In genomic region chr20:11403711-11404110, GRCh38 we compare ENCODE assay signal across 22 cellular contexts.
DNase-seq lines count a peak whose midpoint lies in the region; ATAC-seq, FAIRE-seq and TF ChIP-seq lines count a peak whose summit lies in the region.
"Had no signal": no experiment of that assay in that cellular context is flagged by ENCODE, and none has a peak within 500 bp of the region (broad histone marks: within the 10 kb centered on the region; RNA-seq: fewer than 3 reads in every experiment).

No MANE protein-coding gene starts in this region.

- H3K4me3 ChIP-seq in A549 (no peak overlapping the region), cardiac fibroblast (replicated peaks in 1 of 2; ENCODE audit: low read depth in 2 of 2, low read length in 2 of 2) (no peak overlapping the region), thyroid gland (replicated peaks in 1 of 3) (no peak overlapping the region)
- H3K4me3 ChIP-seq: breast epithelium, psoas muscle, tibial nerve had no signal

- H3T11ph ChIP-seq in H9 (ENCODE audit: low read length) = no peak overlapping the region

- H2AK5ac ChIP-seq in H9 (ENCODE audit: insufficient read length, low read length) = no peak overlapping the region

- in situ Hi-C loops in GM13977 (cut with MboI; ENCODE audit: low pct_unique_long_range_greater_than_20kb, low sequenced_read_pairs, unreplicated experiment) = no loop called here

- H2BK5ac ChIP-seq in H9 (ENCODE audit: insufficient read length, low read length) = no peak overlapping the region

- H3K23me2 ChIP-seq in H9 (ENCODE audit: insufficient read length, low read depth, low read length, poor library complexity, severe bottlenecking) = no peaks in the 10 kb centered on the region

- 62% methylated on average over 2 of the region's 2 CpGs for WGBS in A549 (ENCODE audit: missing lambda C conversion rate)
- WGBS in H9 (ENCODE audit: extremely low coverage, insufficient read length, low lambda C conversion rate) = no CpG with 5 or more reads among the region's 2 CpGs
- 64 to 72% methylated on average over 2 of the region's 2 CpGs for WGBS in thyroid gland, 2 donors

- no peak overlapping the region for H3K18ac ChIP-seq in H9 (ENCODE audit: insufficient read length, low read depth, low read length)

- H3K4ac ChIP-seq in H9 (ENCODE audit: low read depth, low read length) = no peak overlapping the region

- no peak overlapping the region for H3K4me3 Mint-ChIP-seq in H9
- no peak overlapping the region for H3K4me3 Mint-ChIP-seq in nephron
- H3K4me3 Mint-ChIP-seq: activated CD8-positive, alpha-beta T cell treated with anti-CD3 and anti-CD28 coated beads for 36 hours; activated naive CD8-positive, alpha-beta T cell; activated T-cell treated with anti-CD3 and anti-CD28 coated beads, Interleukin-2, amount 50 U/mL, for 72 hours; CD4-positive, alpha-beta T cell; stimulated activated memory B cell treated with anti-CD40 and anti-IgM and Interleukin-4, amounts not matched to agents 10 μg/mL and 1 μg/mL and 100 μg/mL, for 72 hours had no signal

- H3K4me1 ChIP-seq in A549 (peaks cover under 1% of the 10 kb centered on the region; the same call in 1 of the 3 replicates), H9 (ENCODE audit: insufficient read depth, low read length) (no peaks in the 10 kb centered on the region), thyroid gland (peaks cover 0 to 3% of the 10 kb centered on the region in 2 donors)
- H3K4me1 ChIP-seq: breast epithelium, psoas muscle had no signal

- H3K4me1 Mint-ChIP-seq in H9 (no peaks in the 10 kb centered on the region), nephron (peaks cover 55% of the 10 kb centered on the region)
- H3K4me1 Mint-ChIP-seq: stimulated activated memory B cell treated with anti-CD40 and anti-IgM and Interleukin-4, amounts not matched to agents 10 μg/mL and 1 μg/mL and 100 μg/mL, for 72 hours had no signal

- H3K14ac ChIP-seq in H9 (ENCODE audit: insufficient read depth, low read length) = no peak overlapping the region

- H3K27me3 ChIP-seq in H9 (ENCODE audit: insufficient read depth, low read length) (no peaks in the 10 kb centered on the region), thyroid gland (no peaks in the 10 kb centered on the region)
- H3K27me3 ChIP-seq: breast epithelium, tibial nerve had no signal

- no peaks in the 10 kb centered on the region for H3K79me2 ChIP-seq in H9 (ENCODE audit: insufficient read depth, low read length)

- H4K5ac ChIP-seq in H9 (ENCODE audit: insufficient read length, low read depth, low read length) = no peak overlapping the region

- FAIRE-seq in A549 (lab: Jason Lieb, UNC) = peak; percentile 13
- FAIRE-seq: H54 had no signal

- H3K27me3 Mint-ChIP-seq in H9 (ENCODE audit: low read depth) (no peaks in the 10 kb centered on the region), nephron (ENCODE audit: low read depth) (no peaks in the 10 kb centered on the region)
- H3K27me3 Mint-ChIP-seq: activated CD8-positive, alpha-beta T cell treated with anti-CD3 and anti-CD28 coated beads for 36 hours; activated naive CD8-positive, alpha-beta T cell; CD4-positive, alpha-beta T cell; stimulated activated memory B cell treated with anti-CD40 and anti-IgM and Interleukin-4, amounts not matched to agents 10 μg/mL and 1 μg/mL and 100 μg/mL, for 72 hours had no signal

- no peak overlapping the region for H2BK120ac ChIP-seq in H9 (ENCODE audit: low read depth, low read length, poor library complexity, severe bottlenecking)

- no peaks in the 10 kb centered on the region for H3K36me3 ChIP-seq in thyroid gland
- H3K36me3 ChIP-seq: breast epithelium, tibial nerve, WERI-Rb-1 had no signal

- no peaks in the 10 kb centered on the region for H3K36me3 Mint-ChIP-seq in H9 (ENCODE audit: insufficient read depth in 1 of 3, low read depth in 3 of 3)
- H3K36me3 Mint-ChIP-seq in nephron (ENCODE audit: low read depth) = no peaks in the 10 kb centered on the region
- H3K36me3 Mint-ChIP-seq: activated naive CD8-positive, alpha-beta T cell; stimulated activated memory B cell treated with anti-CD40 and anti-IgM and Interleukin-4, amounts not matched to agents 10 μg/mL and 1 μg/mL and 100 μg/mL, for 72 hours had no signal

- DNase-seq in A549 (ENCODE audit: low read depth in 1 of 2, low spot score in 1 of 2) (no peak), H9 (no peak), cardiac fibroblast (ENCODE audit: low read depth in 2 of 2) (peak; percentile 39 to 50), GM13977 (ENCODE audit: low spot score) (no peak), thyroid gland (no peak)
- DNase-seq: ACHN; activated CD8-positive, alpha-beta T cell treated with anti-CD3 and anti-CD28 coated beads for 36 hours; activated T-cell treated with anti-CD3 and anti-CD28 coated beads, Interleukin-2, amount 50 U/mL, for 72 hours; CD4-positive, alpha-beta T cell; NCI-H1930; NK-92 treated with Interleukin-12 subunit alpha and Interleukin-12 subunit beta, amount 100 ng/mL, for 24 hours; psoas muscle; stimulated activated CD4-positive, alpha-beta T cell treated with anti-CD3 and anti-CD28 coated beads, Interleukin-15, amount 100 ng/mL, for 24 hours; WERI-Rb-1 had no signal

- H3K9me3 ChIP-seq in A549 (no peaks in the 10 kb centered on the region), H9 (ENCODE audit: control insufficient read depth, low read depth, low read length) (no peaks in the 10 kb centered on the region), thyroid gland (no peaks in the 10 kb centered on the region)
- H3K9me3 ChIP-seq: breast epithelium, psoas muscle, tibial nerve had no signal

- no peaks in the 10 kb centered on the region for H3K79me1 ChIP-seq in H9 (ENCODE audit: insufficient read depth, low read depth, low read length, poor library complexity, severe bottlenecking)

- CTCF ChIA-PET in A549 (lab: Yijun Ruan, JAX) = interaction anchor here (1.0 to 1.1 kb wide), 2 partner anchors 31 to 732 kb away, joined by 3 read pairs; no protein-coding TSS in a partner anchor

- H2BK12ac ChIP-seq in H9 (ENCODE audit: insufficient read length, low read depth, low read length) = no peak overlapping the region

- no peak overlapping the region for H4K91ac ChIP-seq in H9 (ENCODE audit: insufficient read length, low read depth, low read length)

- H3K56ac ChIP-seq in H9 (ENCODE audit: insufficient read length, low read depth, low read length) = no peak overlapping the region

- intact Hi-C loops in thyroid gland (cut with DNase I) = no loop called here

- no peak for TF ChIP-seq CTCF in A549 (IDR thresholded peaks at IDR 0.05)
- TF ChIP-seq CTCF in H9 (conservative IDR thresholded peaks at IDR 0.05) = no peak
- no peak for TF ChIP-seq CTCF in cardiac fibroblast (IDR thresholded peaks at IDR 0.05; ENCODE audit: low read depth, low read length)
- TF ChIP-seq CTCF in nephron (IDR thresholded peaks at IDR 0.05; ENCODE audit: unreplicated experiment in 3 of 3) = no peak
- TF ChIP-seq CTCF in GM13977 (IDR thresholded peaks at IDR 0.05; ENCODE audit: extremely low read depth, insufficient read depth, missing control alignments) = no peak
- no peak for TF ChIP-seq CTCF in thyroid gland (IDR thresholded peaks at IDR 0.05)

- no peak for TF ChIP-seq RAD21 in A549 (conservative IDR thresholded peaks at IDR 0.05 in 1 of 2, IDR thresholded peaks at IDR 0.05 in 1 of 2)

- TF ChIP-seq POLR2A in A549 (IDR thresholded peaks at IDR 0.05; ENCODE audit: low read length) (no peak), thyroid gland (IDR thresholded peaks at IDR 0.05) (no peak)

- TF ChIP-seq EP300 in A549 (IDR thresholded peaks at IDR 0.05) = no peak

- no peaks in the 10 kb centered on the region for H4K20me1 ChIP-seq in H9 (ENCODE audit: control insufficient read depth, insufficient read depth, insufficient read length)

- H3K9ac ChIP-seq in H9 (ENCODE audit: extremely low read depth, insufficient read length, low read length) = no peak overlapping the region

- no peak overlapping the region for H4K8ac ChIP-seq in H9 (replicated peaks; ENCODE audit: insufficient read length, low read depth, low read length)

- H2AFZ ChIP-seq in H9 (ENCODE audit: low read length) = peak overlapping the region; percentile 48

- H3K23ac ChIP-seq in H9 (ENCODE audit: insufficient read length, low read depth, low read length) = no peak overlapping the region

- no peak overlapping the region for H2BK20ac ChIP-seq in H9 (ENCODE audit: low read depth, low read length, poor library complexity, severe bottlenecking)

- H3K27ac Mint-ChIP-seq in H9 (no peak overlapping the region; a peak in 2 of 7 replicates), nephron (peak overlapping the region; percentile 90 to 94 (median 92))
- H3K27ac Mint-ChIP-seq: activated CD8-positive, alpha-beta T cell treated with anti-CD3 and anti-CD28 coated beads for 36 hours; activated naive CD8-positive, alpha-beta T cell; activated T-cell treated with anti-CD3 and anti-CD28 coated beads, Interleukin-2, amount 50 U/mL, for 72 hours; CD4-positive, alpha-beta T cell; stimulated activated memory B cell treated with anti-CD40 and anti-IgM and Interleukin-4, amounts not matched to agents 10 μg/mL and 1 μg/mL and 100 μg/mL, for 72 hours had no signal

- no peak overlapping the region for H2BK15ac ChIP-seq in H9 (ENCODE audit: low read depth, low read length)

- H3K27ac ChIP-seq in A549 = peak overlapping the region in 1 of 2 experiments; percentile 29; a peak in 1 of 6 replicates
- H3K27ac ChIP-seq in H9 (ENCODE audit: insufficient read length, low read depth, low read length) = no peak overlapping the region
- H3K27ac ChIP-seq in thyroid gland = no peak overlapping the region
- H3K27ac ChIP-seq: breast epithelium, psoas muscle, tibial nerve, WERI-Rb-1 had no signal

- peak in 1 of 2 experiments; percentile 24; a peak in 1 of 6 replicates for ATAC-seq in A549
- ATAC-seq in HG02870 (IDR thresholded peaks at IDR 0.05; ENCODE audit: unreplicated experiment) = no peak
- ATAC-seq in HG02885 (IDR thresholded peaks at IDR 0.05; ENCODE audit: poor library complexity, unreplicated experiment) = no peak
- ATAC-seq: activated CD8-positive, alpha-beta T cell treated with anti-CD3 and anti-CD28 coated beads for 36 hours; activated T-cell treated with anti-CD3 and anti-CD28 coated beads, Interleukin-2, amount 50 U/mL, for 72 hours; psoas muscle; stimulated activated memory B cell treated with anti-CD40 and anti-IgM and Interleukin-4, amounts not matched to agents 10 μg/mL and 1 μg/mL and 100 μg/mL, for 72 hours had no signal

- H3K4me2 ChIP-seq in A549 = no peak overlapping the region
- no peak overlapping the region for H3K4me2 ChIP-seq in H9 (ENCODE audit: insufficient read depth, insufficient read length, low read length)

- POLR2A ChIA-PET in A549 (lab: Yijun Ruan, JAX) = interaction anchor here (0.7 kb wide), 1 partner anchor 9 kb away, joined by 3 read pairs; no protein-coding TSS in a partner anchor

- H3K9me3 Mint-ChIP-seq in H9 (no peaks in the 10 kb centered on the region), nephron (no peaks in the 10 kb centered on the region)

TF ChIP-seq in A549, 52 proteins besides CTCF, POLR2A, EP300 and RAD21 (continues in another document):
- TF ChIP-seq CBX8 (IDR thresholded peaks at IDR 0.05) (no peak), TFCP2L1 (CRISPR knock-in tag; IDR thresholded peaks at IDR 0.05) (no peak)

Comparison
In these comparisons a context has a peak if more than half of its experiments do, and no peak if none do; other contexts are left out.
1. DNase-seq: peak in cardiac fibroblast (2 of 2); none in A549 (0 of 2), H9 (single experiment), GM13977 (single experiment) and thyroid gland (0 of 2).
2. H3K27ac Mint-ChIP-seq: peak in nephron (3 of 3); none in H9 (0 of 3).